ENCODE assay signal across 11 cellular contexts in the genomic region with DNA sequence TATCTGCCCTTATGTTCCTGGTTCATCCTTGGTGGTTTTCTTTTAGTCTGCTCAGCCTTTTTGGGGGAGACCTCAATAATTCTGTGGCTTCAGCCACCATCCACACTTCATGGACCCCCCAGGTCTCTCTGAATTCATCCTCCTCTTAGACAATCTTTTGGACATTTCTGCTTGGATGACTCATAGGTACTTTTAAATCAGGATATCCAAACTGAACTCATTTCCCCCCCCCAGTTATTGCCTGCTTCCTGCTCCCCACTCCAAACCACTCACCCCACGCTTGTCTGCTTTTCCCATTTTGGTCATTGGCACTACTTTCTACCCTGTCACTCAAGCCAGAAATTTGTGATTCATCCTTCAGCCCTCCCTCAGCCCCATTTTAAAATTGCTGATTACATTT.
DNase-seq lines count a peak whose midpoint lies in the region; ATAC-seq and TF ChIP-seq lines count a peak whose summit lies in the region.
"Had no signal": no experiment of that assay in that cellular context is flagged by ENCODE, and none has a peak within 500 bp of the region (broad histone marks: within the 10 kb centered on the region; RNA-seq: fewer than 3 reads in every experiment).

No MANE protein-coding gene starts in this region.

- no peaks in the 10 kb centered on the region for H3K36me3 ChIP-seq in Peyer's patch

- peak; percentile 6; the same call in 1 of the 3 replicates for ATAC-seq in SK-N-SH treated with all-trans-retinoic acid at 6 μM for 48 hours
- no peak for ATAC-seq in HG03442 (IDR thresholded peaks at IDR 0.05; ENCODE audit: unreplicated experiment)
- ATAC-seq: Panc1 had no signal

- DNase-seq in EL (peak; percentile 55), fibroblast of mammary gland (ENCODE audit: low read depth) (peak; percentile 71), pulmonary artery endothelial cell (ENCODE audit: low read depth, low spot score) (peak; percentile 53), kidney glomerular epithelial cell (lab: John Stamatoyannopoulos, UW) (no peak), SW 1271 (lab: John Stamatoyannopoulos, UW) (no peak), Peyer's patch (no peak)
- DNase-seq: activated T-cell treated with anti-CD3 and anti-CD28 coated beads, Interleukin-2, amount 50 U/mL, for 1 hour; occipital lobe had no signal

- TF ChIP-seq CTCF in fibroblast of mammary gland (conservative IDR thresholded peaks at IDR 0.05; ENCODE audit: control insufficient read depth, insufficient read depth, low read depth, low read length): no peak
- no peak for TF ChIP-seq CTCF in Peyer's patch (IDR thresholded peaks at IDR 0.05)

- H3K27me3 ChIP-seq in Peyer's patch: no peaks in the 10 kb centered on the region

- H3K9me3 ChIP-seq in Peyer's patch: no peaks in the 10 kb centered on the region

- no peak overlapping the region for H3K4me3 ChIP-seq in fibroblast of mammary gland (ENCODE audit: control insufficient read depth, low read depth, low read length)
- no peak overlapping the region for H3K4me3 ChIP-seq in Peyer's patch

- no peak for TF ChIP-seq POLR2A in Peyer's patch (IDR thresholded peaks at IDR 0.05)

- H3K4me1 ChIP-seq in Peyer's patch: no peaks in the 10 kb centered on the region

- H3K27ac ChIP-seq in Peyer's patch: no peak overlapping the region

TF ChIP-seq in SK-N-SH treated with all-trans-retinoic acid at 6 μM for 48 hours, 23 proteins besides CTCF, POLR2A, EP300 and RAD21:
- TF ChIP-seq CSDC2 (CRISPR knock-in tag; IDR thresholded peaks at IDR 0.05): no peak
- TF ChIP-seq SNAI2 (CRISPR knock-in tag; IDR thresholded peaks at IDR 0.05): no peak
- TF ChIP-seq OSR1 (CRISPR knock-in tag; IDR thresholded peaks at IDR 0.05): no peak
- no peak for TF ChIP-seq BACH2 (CRISPR knock-in tag; IDR thresholded peaks at IDR 0.05; ENCODE audit: borderline replicate concordance)
- TF ChIP-seq ESRRG (CRISPR knock-in tag; IDR thresholded peaks at IDR 0.05): no peak
- TF ChIP-seq ZC3H10 (CRISPR knock-in tag; IDR thresholded peaks at IDR 0.05): no peak
- no peak for TF ChIP-seq ARNTL (CRISPR knock-in tag; IDR thresholded peaks at IDR 0.05; ENCODE audit: borderline replicate concordance, low read depth)
- TF ChIP-seq GLIS3 (CRISPR knock-in tag; IDR thresholded peaks at IDR 0.05): no peak
- no peak for TF ChIP-seq ZNF70 (CRISPR knock-in tag; IDR thresholded peaks at IDR 0.05)
- TF ChIP-seq ZFP30 (CRISPR knock-in tag; IDR thresholded peaks at IDR 0.05): no peak
- TF ChIP-seq ZNF8 (CRISPR knock-in tag; IDR thresholded peaks at IDR 0.05): no peak
- TF ChIP-seq TCF4 (CRISPR knock-in tag; IDR thresholded peaks at IDR 0.05; ENCODE audit: borderline replicate concordance): no peak
- TF ChIP-seq ZFP3 (CRISPR knock-in tag; IDR thresholded peaks at IDR 0.05): 0 out of 2 replicates have a peak, but pooled peaks have one; percentile 24
- TF ChIP-seq, protein P1, sequence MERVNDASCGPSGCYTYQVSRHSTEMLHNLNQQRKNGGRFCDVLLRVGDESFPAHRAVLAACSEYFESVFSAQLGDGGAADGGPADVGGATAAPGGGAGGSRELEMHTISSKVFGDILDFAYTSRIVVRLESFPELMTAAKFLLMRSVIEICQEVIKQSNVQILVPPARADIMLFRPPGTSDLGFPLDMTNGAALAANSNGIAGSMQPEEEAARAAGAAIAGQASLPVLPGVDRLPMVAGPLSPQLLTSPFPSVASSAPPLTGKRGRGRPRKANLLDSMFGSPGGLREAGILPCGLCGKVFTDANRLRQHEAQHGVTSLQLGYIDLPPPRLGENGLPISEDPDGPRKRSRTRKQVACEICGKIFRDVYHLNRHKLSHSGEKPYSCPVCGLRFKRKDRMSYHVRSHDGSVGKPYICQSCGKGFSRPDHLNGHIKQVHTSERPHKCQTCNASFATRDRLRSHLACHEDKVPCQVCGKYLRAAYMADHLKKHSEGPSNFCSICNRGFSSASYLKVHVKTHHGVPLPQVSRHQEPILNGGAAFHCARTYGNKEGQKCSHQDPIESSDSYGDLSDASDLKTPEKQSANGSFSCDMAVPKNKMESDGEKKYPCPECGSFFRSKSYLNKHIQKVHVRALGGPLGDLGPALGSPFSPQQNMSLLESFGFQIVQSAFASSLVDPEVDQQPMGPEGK (CRISPR knock-in tag; IDR thresholded peaks at IDR 0.05; ENCODE audit: borderline replicate concordance): peak; percentile 85; the same call in 1 of the 2 replicates
- TF ChIP-seq, protein P2, sequence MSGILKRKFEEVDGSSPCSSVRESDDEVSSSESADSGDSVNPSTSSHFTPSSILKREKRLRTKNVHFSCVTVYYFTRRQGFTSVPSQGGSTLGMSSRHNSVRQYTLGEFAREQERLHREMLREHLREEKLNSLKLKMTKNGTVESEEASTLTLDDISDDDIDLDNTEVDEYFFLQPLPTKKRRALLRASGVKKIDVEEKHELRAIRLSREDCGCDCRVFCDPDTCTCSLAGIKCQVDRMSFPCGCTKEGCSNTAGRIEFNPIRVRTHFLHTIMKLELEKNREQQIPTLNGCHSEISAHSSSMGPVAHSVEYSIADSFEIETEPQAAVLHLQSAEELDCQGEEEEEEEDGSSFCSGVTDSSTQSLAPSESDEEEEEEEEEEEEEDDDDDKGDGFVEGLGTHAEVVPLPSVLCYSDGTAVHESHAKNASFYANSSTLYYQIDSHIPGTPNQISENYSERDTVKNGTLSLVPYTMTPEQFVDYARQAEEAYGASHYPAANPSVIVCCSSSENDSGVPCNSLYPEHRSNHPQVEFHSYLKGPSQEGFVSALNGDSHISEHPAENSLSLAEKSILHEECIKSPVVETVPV (CRISPR knock-in tag; IDR thresholded peaks at IDR 0.05): no peak
- TF ChIP-seq, protein P3, sequence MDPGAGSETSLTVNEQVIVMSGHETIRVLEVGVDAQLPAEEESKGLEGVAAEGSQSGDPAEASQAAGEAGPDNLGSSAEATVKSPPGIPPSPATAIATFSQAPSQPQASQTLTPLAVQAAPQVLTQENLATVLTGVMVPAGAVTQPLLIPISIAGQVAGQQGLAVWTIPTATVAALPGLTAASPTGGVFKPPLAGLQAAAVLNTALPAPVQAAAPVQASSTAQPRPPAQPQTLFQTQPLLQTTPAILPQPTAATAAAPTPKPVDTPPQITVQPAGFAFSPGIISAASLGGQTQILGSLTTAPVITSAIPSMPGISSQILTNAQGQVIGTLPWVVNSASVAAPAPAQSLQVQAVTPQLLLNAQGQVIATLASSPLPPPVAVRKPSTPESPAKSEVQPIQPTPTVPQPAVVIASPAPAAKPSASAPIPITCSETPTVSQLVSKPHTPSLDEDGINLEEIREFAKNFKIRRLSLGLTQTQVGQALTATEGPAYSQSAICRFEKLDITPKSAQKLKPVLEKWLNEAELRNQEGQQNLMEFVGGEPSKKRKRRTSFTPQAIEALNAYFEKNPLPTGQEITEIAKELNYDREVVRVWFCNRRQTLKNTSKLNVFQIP (CRISPR knock-in tag; IDR thresholded peaks at IDR 0.05; ENCODE audit: borderline replicate concordance, low read depth): no peak
- TF ChIP-seq ISL1 (CRISPR knock-in tag; IDR thresholded peaks at IDR 0.05): 0 out of 2 replicates have a peak, but pooled peaks have one; percentile 28
- no peak for TF ChIP-seq TOX (CRISPR knock-in tag; IDR thresholded peaks at IDR 0.05; ENCODE audit: borderline replicate concordance)
- no peak for TF ChIP-seq ZNF565 (CRISPR knock-in tag; conservative IDR thresholded peaks at IDR 0.05; ENCODE audit: low read depth)
- no peak for TF ChIP-seq PPARA (CRISPR knock-in tag; IDR thresholded peaks at IDR 0.05; ENCODE audit: borderline replicate concordance)

Comparison
In these comparisons a context has a peak if more than half of its experiments do, and no peak if none do; other contexts are left out.
1. DNase-seq: peak in EL (single experiment), fibroblast of mammary gland (single experiment) and pulmonary artery endothelial cell (single experiment); none in kidney glomerular epithelial cell (single experiment), SW 1271 (0 of 2) and Peyer's patch (0 of 3).